Comparison of ENCODE assay signal across 4 cellular contexts in the genomic region with DNA sequence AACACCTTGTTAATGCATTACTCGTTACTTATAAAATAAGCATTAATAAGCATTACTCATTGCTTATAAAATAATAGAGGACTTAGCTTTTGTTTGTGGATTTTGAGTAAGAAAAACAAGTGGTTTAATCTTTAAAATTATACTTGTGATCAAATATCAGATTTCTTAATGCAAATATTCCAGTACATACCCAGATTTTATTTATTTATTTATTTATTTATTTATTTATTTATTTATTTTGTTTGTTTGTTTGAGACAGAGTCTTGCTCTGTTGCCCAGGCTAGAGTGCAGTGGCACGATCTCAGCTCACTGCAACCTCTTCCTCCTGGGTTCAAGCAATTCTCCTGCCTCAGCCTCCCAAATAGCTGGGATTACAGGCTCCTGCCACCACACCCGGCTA. TPM values are rescaled to one million over a fixed set of nuclear protein-coding genes. Genes with fewer than 3 reads are reported as not detected.
"Had no signal": no experiment of that assay in that cellular context is flagged by ENCODE, and none has a peak within 500 bp of the region (broad histone marks: within the 10 kb centered on the region; RNA-seq: fewer than 3 reads in every experiment).

No MANE protein-coding gene starts in this region.

RNA-seq across cellular contexts. Expression of a gene that starts 3.4 kb away (rescaled TPM):
- total RNA-seq: LHCN-M2, M059J, MCF 10A, NCI-H460 had no signal
